9 cellular contexts compared by ENCODE assay signal in genomic region chr20:63893999-63894357, GRCh38. TPM values are rescaled to one million over a fixed set of nuclear protein-coding genes. Genes with fewer than 3 reads are reported as not detected.
DNase-seq lines count a peak whose midpoint lies in the region; ATAC-seq and TF ChIP-seq lines count a peak whose summit lies in the region.
"Had no signal": no experiment of that assay in that cellular context is flagged by ENCODE, and none has a peak within 500 bp of the region (broad histone marks: within the 10 kb centered on the region; RNA-seq: fewer than 3 reads in every experiment).

No MANE protein-coding gene starts in this region.

- H3K9me3 ChIP-seq in heart left ventricle (no peaks in the 10 kb centered on the region), uterus (no peaks in the 10 kb centered on the region)

- intact Hi-C loops in heart left ventricle (cut with DNase I) = loop anchor here in 2 of 10 donors (2.0 to 10.0 kb wide), 2 partner anchors 29 to 171 kb away; partner anchors contain the start of genes TCEA2 (in 1 of the 2) and TPD52L2 (in 1 of the 2)
- intact Hi-C loops in Right ventricle myocardium inferior (cut with DNase I) = no loop called here
- intact Hi-C loops in uterus (cut with DNase I; ENCODE audit: low total_unique reads) = no loop called here

- no peaks in the 10 kb centered on the region for H3K27me3 ChIP-seq in heart left ventricle
- no peaks in the 10 kb centered on the region for H3K27me3 ChIP-seq in brain microvascular endothelial cell (replicated peaks)
- H3K27me3 ChIP-seq in uterus = no peaks in the 10 kb centered on the region

- H3K36me3 ChIP-seq in heart left ventricle (peaks cover 0 to 43% (median 21%) of the 10 kb centered on the region in 9 donors), brain microvascular endothelial cell (replicated peaks) (peaks cover 32% of the 10 kb centered on the region), uterus (no peaks in the 10 kb centered on the region)

- H3K27ac ChIP-seq in heart left ventricle (peak overlapping the region in 11 of 12 donors; percentile 65 to 88 (median 80)), brain microvascular endothelial cell (no peak overlapping the region), uterus (peak overlapping the region; percentile 53 to 64)

- DNase-seq in heart left ventricle (no peak), Right ventricle myocardium inferior (ENCODE audit: missing footprints) (no peak), brain microvascular endothelial cell (no peak), memory B cell (ENCODE audit: low spot score in 2 of 2) (no peak), uterus (no peak)

- TF ChIP-seq POLR2A in heart left ventricle (IDR thresholded peaks at IDR 0.05) = no peak
- no peak for TF ChIP-seq POLR2A in uterus (IDR thresholded peaks at IDR 0.05)

- H3K4me1 ChIP-seq in heart left ventricle = peaks cover 5 to 45% (median 31%) of the 10 kb centered on the region in 12 donors
- H3K4me1 ChIP-seq in uterus = peaks cover 0 to 16% of the 10 kb centered on the region in 2 donors

- peaks cover 24% of the 10 kb centered on the region for H3K4me1 Mint-ChIP-seq in memory B cell

- ATAC-seq in heart left ventricle = no peak
- ATAC-seq in Right ventricle myocardium inferior = no peak
- no peak for ATAC-seq in memory B cell (ENCODE audit: low read depth)
- ATAC-seq in HG03097 (IDR thresholded peaks at IDR 0.05; ENCODE audit: low FRiP score, unreplicated experiment) = no peak
- ATAC-seq in HG02798 (IDR thresholded peaks at IDR 0.05; ENCODE audit: poor library complexity, unreplicated experiment) = no peak
- ATAC-seq in HG03457 (IDR thresholded peaks at IDR 0.05; ENCODE audit: unreplicated experiment) = no peak

- H3K36me3 Mint-ChIP-seq in memory B cell = peaks cover 12% of the 10 kb centered on the region

- WGBS in heart left ventricle, 4 donors = 31 to 43% (median 34%) methylated on average over 6 of the region's 6 CpGs

- H3K4me3 ChIP-seq in heart left ventricle = peak overlapping the region in 11 of 12 donors; percentile 32 to 80 (median 68)
- peak overlapping the region; percentile 64 for H3K4me3 ChIP-seq in brain microvascular endothelial cell (ENCODE audit: low read depth, low read length)
- H3K4me3 ChIP-seq in uterus = peak overlapping the region; percentile 41 to 60

- in situ Hi-C loops in brain microvascular endothelial cell (cut with HindIII; ENCODE audit: low pct_ligation_motif_present, low sequenced_read_pairs) = loop anchor here (25.0 kb wide), 1 partner anchor 307 kb away; no protein-coding TSS in a partner anchor

- TF ChIP-seq CTCF in heart left ventricle (IDR thresholded peaks at IDR 0.05) (no peak), brain microvascular endothelial cell (IDR thresholded peaks at IDR 0.05; ENCODE audit: low read depth, low read length, missing control alignments) (no peak), uterus (IDR thresholded peaks at IDR 0.05) (no peak)

- no peaks in the 10 kb centered on the region for H3K9me3 Mint-ChIP-seq in memory B cell

- H3K4me3 Mint-ChIP-seq in memory B cell = peak overlapping the region; percentile 89

- no peaks in the 10 kb centered on the region for H3K27me3 Mint-ChIP-seq in memory B cell

- H3K27ac Mint-ChIP-seq in memory B cell = peak overlapping the region; percentile 19

RNA-seq across cellular contexts. Expression of gene DNAJC5, which starts 0.9 kb away (rescaled TPM):
- total RNA-seq in heart left ventricle (10 to 100 TPM; 34.8 to 57.1 (median 46.1) TPM), Right ventricle myocardium inferior (41.4 TPM), uterus (10 to 100 TPM; 10.9 to 39.8 (median 25.6) TPM)
- polyA plus RNA-seq in heart left ventricle = 10 to 100 TPM; 21.1 to 46.3 TPM

RNA-seq across cellular contexts. Expression of gene TPD52L2, which starts 28.9 kb away (rescaled TPM):
- total RNA-seq in heart left ventricle (100 to 1,000 TPM in 1 of 9 donors, 10 to 100 TPM in 8; 65.0 to 122 (median 72.2) TPM), Right ventricle myocardium inferior (78.0 TPM), uterus (10 to 100 TPM; 44.1 to 77.8 (median 62.0) TPM)
- 100 to 1,000 TPM in 1 of 2 donors, 10 to 100 TPM in 1; 44.4 to 179 TPM for polyA plus RNA-seq in heart left ventricle

RNA-seq across cellular contexts. Expression of gene ABHD16B, which starts 32.7 kb away (rescaled TPM):
- total RNA-seq in heart left ventricle = not detected
- polyA plus RNA-seq in heart left ventricle = under 1 TPM; 0.12 to 0.72 TPM
- not detected for total RNA-seq in Right ventricle myocardium inferior
- not detected for total RNA-seq in uterus
- total RNA-seq: urinary bladder had no signal
